20 cellular contexts compared by ENCODE assay signal in the genomic region with DNA sequence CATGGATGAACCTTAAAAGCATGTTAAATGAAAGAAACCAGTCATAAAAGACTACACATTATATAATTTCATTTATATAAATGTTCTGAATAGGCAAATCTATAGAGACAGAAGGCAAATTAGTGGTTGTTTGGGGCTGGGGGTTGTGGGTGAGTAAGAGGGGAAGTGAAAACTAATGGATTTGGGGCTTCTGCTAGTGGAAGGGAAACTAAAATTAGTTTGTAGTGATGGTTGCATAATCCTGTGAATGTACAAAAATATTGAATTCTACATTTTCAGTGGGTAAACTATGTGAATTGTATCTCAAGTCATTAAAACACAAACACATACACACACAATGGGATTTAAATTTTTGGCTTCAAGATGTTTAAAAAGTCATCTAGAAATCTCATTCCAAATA.
"Had no signal": no experiment of that assay in that cellular context is flagged by ENCODE, and none has a peak within 500 bp of the region (broad histone marks: within the 10 kb centered on the region; RNA-seq: fewer than 3 reads in every experiment).

No MANE protein-coding gene starts in this region.

- H3K27ac ChIP-seq: gastroesophageal sphincter, left ventricle myocardium inferior, right atrium auricular region, thyroid gland had no signal

- DNase-seq: activated CD4-positive, alpha-beta T cell treated with anti-CD3 and anti-CD28 coated beads, Interleukin-2, amount 10 ng/mL, durations not matched to agents 7 days and 5 days; activated CD8-positive, alpha-beta memory T cell treated with anti-CD3 and anti-CD28 coated beads, Interleukin-2, amount 50 U/mL, for 48 hours; activated effector memory CD4-positive, alpha-beta T cell treated with Interleukin-2 at 50 U/mL for 16 hours; activated naive CD4-positive, alpha-beta T cell treated with anti-CD3 and anti-CD28 coated beads, Interleukin-2, amount 10 ng/mL, durations not matched to agents 7 days and 5 days; activated naive CD8-positive, alpha-beta T cell treated with anti-CD3 and anti-CD28 coated beads, Interleukin-2, amount 50 U/mL, for 24 hours; activated T-cell treated with anti-CD3 and anti-CD28 coated beads, Interleukin-2, amount 50 U/mL, for 48 hours; anterior cingulate cortex; central memory CD4-positive, alpha-beta T cell; endodermal cell; heart right ventricle; kidney glomerular epithelial cell; left ventricle myocardium inferior; mammary epithelial cell; stimulated activated CD4-positive, alpha-beta T cell treated with anti-CD3 and anti-CD28 coated beads, Interleukin-2, amount 100 ng/mL, for 24 hours; stimulated activated naive CD4-positive, alpha-beta T cell treated with Interleukin-2 at 50 U/mL for 16 hours; thyroid gland had no signal

- H3K27me3 ChIP-seq: gastroesophageal sphincter, heart right ventricle, right atrium auricular region, thyroid gland had no signal

- H3K4me3 ChIP-seq: gastroesophageal sphincter, heart right ventricle, left ventricle myocardium inferior, right atrium auricular region, thyroid gland had no signal

- H3K36me3 ChIP-seq: gastroesophageal sphincter, left ventricle myocardium inferior, right atrium auricular region, thyroid gland had no signal

- ATAC-seq: activated CD4-positive, CD25-positive, alpha-beta regulatory T cell treated with anti-CD3 and anti-CD28 coated beads, Interleukin-2, amount 50 U/mL, for 24 hours; activated naive CD8-positive, alpha-beta T cell treated with anti-CD3 and anti-CD28 coated beads, Interleukin-2, amount 50 U/mL, for 24 hours; esophagus mucosa; gastroesophageal sphincter; heart right ventricle had no signal

- H3K9me3 ChIP-seq: gastroesophageal sphincter, heart right ventricle, left ventricle myocardium inferior, right atrium auricular region, thyroid gland had no signal
